Comparison of ENCODE assay signal across 8 cellular contexts in the genomic region with DNA sequence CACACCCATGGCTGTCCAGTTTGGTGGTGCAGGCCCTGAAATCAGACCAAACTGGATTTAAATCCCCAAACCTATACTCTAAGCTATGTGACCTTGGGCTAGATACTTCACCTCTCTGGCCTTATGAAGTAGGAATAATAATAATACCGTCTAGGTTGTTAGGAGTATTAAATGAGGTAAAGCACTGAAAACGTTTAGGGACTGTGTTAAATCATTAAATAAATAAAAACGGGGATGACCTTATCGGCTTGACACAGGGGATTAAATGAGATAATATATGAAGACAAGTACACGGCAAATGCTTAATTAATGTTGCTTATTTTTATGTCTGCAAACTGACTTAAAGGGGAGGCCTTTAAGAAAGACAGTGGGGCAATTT. TPM values are rescaled to one million over a fixed set of nuclear protein-coding genes. Genes with fewer than 3 reads are reported as not detected.
DNase-seq lines count a peak whose midpoint lies in the region; ATAC-seq and TF ChIP-seq lines count a peak whose summit lies in the region.

No MANE protein-coding gene starts in this region.

- no peak overlapping the region for H3K4ac ChIP-seq in mesendoderm (ENCODE audit: low read depth, low read length)

- no peak overlapping the region for H4K8ac ChIP-seq in mesendoderm (ENCODE audit: low read depth, low read length)

- H3K79me2 ChIP-seq in mesendoderm (ENCODE audit: control insufficient read depth, insufficient read depth, low read length): peaks cover 16% of the 10 kb centered on the region

- H3K27ac Mint-ChIP-seq in activated naive CD4-positive, alpha-beta T cell treated with anti-CD3 and anti-CD28 coated beads, Interleukin-2, amount 50 U/mL, for 24 hours: peak overlapping the region; percentile 100
- peak overlapping the region; percentile 98 for H3K27ac Mint-ChIP-seq in MCF 10A (ENCODE audit: low read depth, unreplicated experiment)

- H3K27ac ChIP-seq in mesendoderm (ENCODE audit: low read depth, low read length): no peak overlapping the region
- peak overlapping the region; percentile 72 for H3K27ac ChIP-seq in urinary bladder (ENCODE audit: low read depth)

- H2BK15ac ChIP-seq in mesendoderm (replicated peaks; ENCODE audit: low read depth): no peak overlapping the region

- TF ChIP-seq CTCF in MCF 10A (IDR thresholded peaks at IDR 0.05; ENCODE audit: unreplicated experiment): no peak
- TF ChIP-seq CTCF in mucosa of descending colon (IDR thresholded peaks at IDR 0.05): no peak

- H3K18ac ChIP-seq in mesendoderm (ENCODE audit: low read length): peak overlapping the region; percentile 54

- intact Hi-C loops in MCF 10A (cut with micrococcal nuclease) (no loop called here), mucosa of descending colon (cut with DNase I, micrococcal nuclease) (no loop called here)

- peaks cover 62% of the 10 kb centered on the region for H3K4me1 Mint-ChIP-seq in activated naive CD4-positive, alpha-beta T cell treated with anti-CD3 and anti-CD28 coated beads, Interleukin-2, amount 50 U/mL, for 24 hours
- H3K4me1 Mint-ChIP-seq in MCF 10A (ENCODE audit: insufficient read depth, unreplicated experiment): peaks cover 57% of the 10 kb centered on the region

- H3K27me3 Mint-ChIP-seq in activated naive CD4-positive, alpha-beta T cell treated with anti-CD3 and anti-CD28 coated beads, Interleukin-2, amount 50 U/mL, for 24 hours: no peaks in the 10 kb centered on the region
- H3K27me3 Mint-ChIP-seq in MCF 10A (ENCODE audit: insufficient read depth, unreplicated experiment): no peaks in the 10 kb centered on the region

- peak overlapping the region; percentile 87 for H3K4me2 ChIP-seq in mesendoderm (ENCODE audit: low read length)

- no CpG with 5 or more reads among the region's 5 CpGs for WGBS in mesendoderm (ENCODE audit: extremely low coverage, insufficient coverage, low lambda C conversion rate)
- WGBS in urinary bladder: 41% methylated on average over 5 of the region's 5 CpGs

- H3K56ac ChIP-seq in mesendoderm (ENCODE audit: low read length): peak overlapping the region; percentile 93

- H3K4me1 ChIP-seq in mesendoderm (ENCODE audit: control insufficient read depth, low read depth, low read length) (peaks cover 10% of the 10 kb centered on the region), urinary bladder (ENCODE audit: insufficient read depth) (no peaks in the 10 kb centered on the region), mucosa of descending colon (ENCODE audit: low read depth) (peaks cover 17% of the 10 kb centered on the region)

- no peaks in the 10 kb centered on the region for H3K9me3 Mint-ChIP-seq in activated naive CD4-positive, alpha-beta T cell treated with anti-CD3 and anti-CD28 coated beads, Interleukin-2, amount 50 U/mL, for 24 hours
- H3K9me3 Mint-ChIP-seq in MCF 10A (ENCODE audit: unreplicated experiment): no peaks in the 10 kb centered on the region

- ATAC-seq in mucosa of descending colon (no peak), GM21576 (IDR thresholded peaks at IDR 0.05; ENCODE audit: unreplicated experiment) (no peak), HG03039 (IDR thresholded peaks at IDR 0.05; ENCODE audit: unreplicated experiment) (no peak)

- H3K4me3 ChIP-seq in mesendoderm (ENCODE audit: low read length) (no peak overlapping the region), urinary bladder (ENCODE audit: low read depth, low read length) (peak overlapping the region; percentile 87), mucosa of descending colon (no peak overlapping the region)

- H2BK120ac ChIP-seq in mesendoderm (ENCODE audit: low read depth, low read length): no peak overlapping the region

- POLR2A ChIA-PET in MCF 10A (lab: Yijun Ruan, JAX): interaction anchor here (0.6 to 4.2 kb wide), 18 partner anchors 8 to 412 kb away, joined by 3 to 18 read pairs (median 4); a partner anchor contains a TSS

- H3K9me3 ChIP-seq in mucosa of descending colon: no peaks in the 10 kb centered on the region

- H3K4me3 Mint-ChIP-seq in activated naive CD4-positive, alpha-beta T cell treated with anti-CD3 and anti-CD28 coated beads, Interleukin-2, amount 50 U/mL, for 24 hours: peak overlapping the region; percentile 95
- peak overlapping the region; percentile 98 for H3K4me3 Mint-ChIP-seq in MCF 10A (ENCODE audit: unreplicated experiment)

- no peak overlapping the region for H3K23ac ChIP-seq in mesendoderm (ENCODE audit: low read length)

- no peaks in the 10 kb centered on the region for H3K27me3 ChIP-seq in mesendoderm (ENCODE audit: insufficient read depth, low read length, poor library complexity)

- H2AK5ac ChIP-seq in mesendoderm (ENCODE audit: low read length): no peak overlapping the region

- peaks cover 10% of the 10 kb centered on the region for H3K79me1 ChIP-seq in mesendoderm (ENCODE audit: low read length)

- DNase-seq in activated naive CD4-positive, alpha-beta T cell treated with anti-CD3 and anti-CD28 coated beads, Interleukin-2, amount 50 U/mL, for 16 hours: no peak
- DNase-seq in MCF 10A (ENCODE audit: unreplicated experiment) (no peak), mesendoderm (no peak), mucosa of descending colon (no peak)

- BruUV-seq in MCF 10A (replicated peaks; lab: Mats Ljungman, UMichigan): TSS peak; percentile 73

- H2BK5ac ChIP-seq in mesendoderm (ENCODE audit: low read length): no peak overlapping the region

- no peak overlapping the region for H4K5ac ChIP-seq in mesendoderm (ENCODE audit: low read length)

- peak overlapping the region; percentile 87 for H3K9ac ChIP-seq in mesendoderm (ENCODE audit: low read length)

- CTCF ChIA-PET in MCF 10A (lab: Yijun Ruan, JAX): interaction anchor here (0.6 to 1.9 kb wide), 10 partner anchors 12 to 656 kb away, joined by 3 to 9 read pairs (median 4); no protein-coding TSS in a partner anchor

- H3K36me3 ChIP-seq in mesendoderm (ENCODE audit: control insufficient read depth, insufficient read depth, low read length) (no peaks in the 10 kb centered on the region), urinary bladder (ENCODE audit: insufficient read depth) (no peaks in the 10 kb centered on the region), mucosa of descending colon (ENCODE audit: low read depth) (no peaks in the 10 kb centered on the region)

- H3K36me3 Mint-ChIP-seq in activated naive CD4-positive, alpha-beta T cell treated with anti-CD3 and anti-CD28 coated beads, Interleukin-2, amount 50 U/mL, for 24 hours: peaks cover 22% of the 10 kb centered on the region
- no peaks in the 10 kb centered on the region for H3K36me3 Mint-ChIP-seq in MCF 10A (ENCODE audit: insufficient read depth, unreplicated experiment)

RNA-seq across cellular contexts. Expression of a gene that starts 0.7 kb away (rescaled TPM):
- total RNA-seq in MCF 10A (2022): 47.7 and 51.4 TPM in 2 replicates
- polyA plus RNA-seq in mesendoderm (2013, experiment 1 of 2): 12.9 TPM
- 13.3 TPM for polyA plus RNA-seq in mesendoderm (2013, experiment 2 of 2)
- total RNA-seq in urinary bladder: 37.5 TPM
- polyA plus RNA-seq in urinary bladder: 11.6 TPM
- 10 to 100 TPM; 34.2 to 42.0 (median 36.6) TPM for total RNA-seq in mucosa of descending colon

RNA-seq across cellular contexts. Expression of a gene that starts 5.4 kb away (rescaled TPM):
- 55.5 and 60.0 TPM in 2 replicates for total RNA-seq in MCF 10A (2022)
- 27.5 TPM for polyA plus RNA-seq in mesendoderm (2013, experiment 1 of 2)
- 28.2 TPM for polyA plus RNA-seq in mesendoderm (2013, experiment 2 of 2)
- total RNA-seq in urinary bladder: 12.3 TPM
- 19.5 TPM for polyA plus RNA-seq in urinary bladder
- 10 to 100 TPM; 10.9 to 15.4 (median 13.3) TPM for total RNA-seq in mucosa of descending colon

RNA-seq across cellular contexts. Expression of a gene that starts 55.8 kb away (rescaled TPM):
- total RNA-seq in MCF 10A (2022) (150 and 182 TPM in 2 replicates), urinary bladder (14.4 TPM), mucosa of descending colon (10 to 100 TPM; 13.3 to 21.6 (median 18.7) TPM)
- polyA plus RNA-seq in mesendoderm (2013, experiment 1 of 2): 35.6 TPM
- polyA plus RNA-seq in mesendoderm (2013, experiment 2 of 2): 37.3 TPM
- polyA plus RNA-seq in urinary bladder: 12.2 TPM
